ENCODE assay signal across 30 cellular contexts in the genomic region with DNA sequence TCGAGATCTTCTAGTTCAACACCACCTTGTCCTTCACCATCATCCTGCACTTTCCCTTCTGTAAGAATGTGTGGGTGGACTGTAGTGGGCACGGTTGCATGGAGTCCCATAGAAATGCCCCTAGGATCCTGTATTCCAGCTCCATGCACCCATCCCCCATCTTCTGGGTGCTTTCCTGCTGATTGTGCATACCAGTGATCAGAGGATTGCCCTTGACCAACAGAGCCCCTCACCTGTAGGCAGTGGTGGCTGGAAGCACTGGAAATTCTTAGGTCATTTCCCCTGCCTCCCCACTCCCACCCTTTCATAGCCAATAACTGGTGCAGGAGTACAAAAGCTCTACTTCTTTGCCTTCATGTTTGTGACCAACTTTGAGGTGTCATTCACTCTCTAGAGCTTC.
"Had no signal": no experiment of that assay in that cellular context is flagged by ENCODE, and none has a peak within 500 bp of the region (broad histone marks: within the 10 kb centered on the region; RNA-seq: fewer than 3 reads in every experiment).

No MANE protein-coding gene starts in this region.

- H3K27ac Mint-ChIP-seq: natural killer cell treated with Interleukin-12 subunit alpha and Interleukin-12 subunit beta and Interleukin-15 and Interleukin-18, amount 100 ng/mL, for 72 hours; nephron progenitor cell; progenitor cell of endocrine pancreas; stimulated activated naive B cell treated with anti-CD40 and anti-IgM and Interleukin-4, amounts not matched to agents 10 μg/mL and 1 μg/mL and 100 μg/mL, for 72 hours; stimulated activated naive CD8-positive, alpha-beta T cell treated with anti-CD3 and anti-CD28 coated beads, Interleukin-15, Interleukin-2, amounts not matched to agents 100 ng/mL and 50 ng/mL, for 24 hours had no signal

- H3K4me3 ChIP-seq: ovary, psoas muscle, right lobe of liver, sigmoid colon, stomach, thoracic aorta, thyroid gland, tibial nerve, upper lobe of left lung, vagina had no signal

- H3K79me2 ChIP-seq: parathyroid adenoma had no signal

- H3K27me3 Mint-ChIP-seq: progenitor cell of endocrine pancreas; stimulated activated naive B cell treated with anti-CD40 and anti-IgM and Interleukin-4, amounts not matched to agents 10 μg/mL and 1 μg/mL and 100 μg/mL, for 72 hours had no signal

- ATAC-seq: naive thymus-derived CD8-positive, alpha-beta T cell; natural killer cell treated with Interleukin-12 subunit alpha and Interleukin-12 subunit beta and Interleukin-15 and Interleukin-18, amount 100 ng/mL, for 72 hours; psoas muscle; stimulated activated naive B cell treated with anti-CD40 and anti-IgM and Interleukin-4, amounts not matched to agents 10 μg/mL and 1 μg/mL and 100 μg/mL, for 72 hours had no signal

- H3K36me3 Mint-ChIP-seq: naive thymus-derived CD8-positive, alpha-beta T cell; natural killer cell treated with Interleukin-12 subunit alpha and Interleukin-12 subunit beta and Interleukin-15 and Interleukin-18, amount 100 ng/mL, for 72 hours; stimulated activated naive B cell treated with anti-CD40 and anti-IgM and Interleukin-4, amounts not matched to agents 10 μg/mL and 1 μg/mL and 100 μg/mL, for 72 hours had no signal

- H3K27ac ChIP-seq: ovary, parathyroid adenoma, psoas muscle, sigmoid colon, stomach, thoracic aorta, thyroid gland, tibial nerve, upper lobe of left lung, vagina had no signal

- H3K4me3 Mint-ChIP-seq: naive thymus-derived CD8-positive, alpha-beta T cell; natural killer cell treated with Interleukin-12 subunit alpha and Interleukin-12 subunit beta and Interleukin-15 and Interleukin-18, amount 100 ng/mL, for 72 hours; nephron progenitor cell; neural crest cell; stimulated activated naive B cell treated with anti-CD40 and anti-IgM and Interleukin-4, amounts not matched to agents 10 μg/mL and 1 μg/mL and 100 μg/mL, for 72 hours; stimulated activated naive CD8-positive, alpha-beta T cell treated with anti-CD3 and anti-CD28 coated beads, Interleukin-15, Interleukin-2, amounts not matched to agents 100 ng/mL and 50 ng/mL, for 24 hours had no signal

- DNase-seq: naive thymus-derived CD8-positive, alpha-beta T cell; nephron progenitor cell; occipital lobe; ovary; posterior cingulate gyrus; psoas muscle; right cardiac atrium; right lobe of liver; sigmoid colon; small intestine; stimulated activated CD4-positive, alpha-beta T cell treated with anti-CD3 and anti-CD28 coated beads, Interleukin-12 subunit alpha, Interleukin-12 subunit beta, amount 100 ng/mL, for 4 hours; stimulated activated CD4-positive, alpha-beta T cell treated with anti-CD3 and anti-CD28 coated beads, Interleukin-1b, Interleukin-23, amount 100 ng/mL, for 48 hours; stimulated activated CD4-positive, alpha-beta T cell treated with anti-CD3 and anti-CD28 coated beads, Interleukin-4, amount 100 ng/mL, for 1 hour; stimulated activated CD4-positive, alpha-beta T cell treated with anti-CD3 and anti-CD28 coated beads, Interleukin-4, amount 100 ng/mL, for 4 hours; stimulated activated CD8-positive, alpha-beta memory T cell treated with anti-CD3 and anti-CD28 coated beads, Interleukin-4, amount 100 ng/mL, for 48 hours; stimulated activated naive B cell treated with anti-CD40 and anti-IgM and Interleukin-4, amounts not matched to agents 10 μg/mL and 1 μg/mL and 100 μg/mL, for 72 hours; stimulated activated naive CD4-positive, alpha-beta T cell treated with Interleukin-2 at 50 U/mL for 16 hours; stomach; thyroid gland; trophoblast cell; upper lobe of left lung had no signal

- H3K9ac ChIP-seq: parathyroid adenoma had no signal

- H2AFZ ChIP-seq: parathyroid adenoma had no signal

- H3K9me3 ChIP-seq: ovary, psoas muscle, right lobe of liver, stomach, thoracic aorta, thyroid gland, tibial nerve, upper lobe of left lung, vagina had no signal

- H3K27me3 ChIP-seq: ovary, right lobe of liver, sigmoid colon, stomach, thyroid gland, tibial nerve, upper lobe of left lung, vagina had no signal

- H3K4me1 ChIP-seq: parathyroid adenoma, psoas muscle, right lobe of liver, sigmoid colon, thyroid gland, tibial nerve, upper lobe of left lung, vagina had no signal

- FAIRE-seq: small intestine, urothelium cell line had no signal

- H3K4me1 Mint-ChIP-seq: naive thymus-derived CD8-positive, alpha-beta T cell; nephron progenitor cell; stimulated activated naive B cell treated with anti-CD40 and anti-IgM and Interleukin-4, amounts not matched to agents 10 μg/mL and 1 μg/mL and 100 μg/mL, for 72 hours had no signal

- H3K9me3 Mint-ChIP-seq: nephron progenitor cell; stimulated activated naive B cell treated with anti-CD40 and anti-IgM and Interleukin-4, amounts not matched to agents 10 μg/mL and 1 μg/mL and 100 μg/mL, for 72 hours; stimulated activated naive CD8-positive, alpha-beta T cell treated with anti-CD3 and anti-CD28 coated beads, Interleukin-15, Interleukin-2, amounts not matched to agents 100 ng/mL and 50 ng/mL, for 24 hours had no signal

- H3K36me3 ChIP-seq: ovary, right lobe of liver, sigmoid colon, stomach, thoracic aorta, thyroid gland, tibial nerve, upper lobe of left lung, vagina had no signal
